13 cellular contexts compared by ENCODE assay signal in genomic region chr11:34055218-34056000, GRCh38. TPM values are rescaled to one million over a fixed set of nuclear protein-coding genes. Genes with fewer than 3 reads are reported as not detected.
DNase-seq lines count a peak whose midpoint lies in the region; ATAC-seq, FAIRE-seq and TF ChIP-seq lines count a peak whose summit lies in the region.
"Had no signal": no experiment of that assay in that cellular context is flagged by ENCODE, and none has a peak within 500 bp of the region (broad histone marks: within the 10 kb centered on the region; RNA-seq: fewer than 3 reads in every experiment).

No MANE protein-coding gene starts in this region.

- WGBS in HUES64, result 92% methylated on average over 17 of the region's 18 CpGs

- H3K36me3 ChIP-seq in CD8-positive, alpha-beta T cell (ENCODE audit: insufficient read depth, low read length), result no peaks in the 10 kb centered on the region
- peaks cover 42% of the 10 kb centered on the region for H3K36me3 ChIP-seq in HUES64 (ENCODE audit: insufficient read depth, low read length)

- peaks cover 62% of the 10 kb centered on the region for H3K4me1 ChIP-seq in CD8-positive, alpha-beta T cell (ENCODE audit: insufficient read depth, low read length)
- H3K4me1 ChIP-seq in HUES64 (ENCODE audit: insufficient read depth, low read length), result peaks cover 27% of the 10 kb centered on the region

- peaks cover 55% of the 10 kb centered on the region for H3K4me1 Mint-ChIP-seq in CD8-positive, alpha-beta T cell (ENCODE audit: low read depth)
- H3K4me1 Mint-ChIP-seq in brain (peaks cover 76% of the 10 kb centered on the region), nephron (peaks cover 43% of the 10 kb centered on the region)

- no peak overlapping the region for H3K4me3 ChIP-seq in CD8-positive, alpha-beta T cell (ENCODE audit: low read depth, low read length)
- H3K4me3 ChIP-seq in HUES64 (ENCODE audit: low read length), result peak overlapping the region; percentile 100

- ATAC-seq in CD8-positive, alpha-beta T cell, result no peak
- no peak for ATAC-seq in HG03565 (IDR thresholded peaks at IDR 0.05; ENCODE audit: unreplicated experiment)

- CTCF ChIA-PET in CD8-positive, alpha-beta T cell (lab: Charles Lee), result no interaction called here
- CTCF ChIA-PET in HEK293T (lab: Yijun Ruan, JAX), result no interaction called here

- peak overlapping the region; percentile 81 for H3K27ac Mint-ChIP-seq in CD8-positive, alpha-beta T cell
- peak overlapping the region in 1 of 5 experiments; percentile 69 for H3K27ac Mint-ChIP-seq in brain
- peak overlapping the region in 1 of 3 experiments; percentile 33 for H3K27ac Mint-ChIP-seq in nephron

- intact Hi-C loops in CD8-positive, alpha-beta T cell (cut with DNase I, micrococcal nuclease), result loop anchor here (5.0 to 10.0 kb wide), 3 partner anchors 192 to 1471 kb away; partner anchors contain the start of genes CSTF3 (in 1 of the 2) and EIF3M (in 1 of the 2)

- no peak overlapping the region for H3K9ac ChIP-seq in HUES64 (ENCODE audit: low read depth, low read length)

- H3K27ac ChIP-seq in CD8-positive, alpha-beta T cell (ENCODE audit: low read depth, low read length), result no peak overlapping the region
- no peak overlapping the region for H3K27ac ChIP-seq in HUES64 (ENCODE audit: low read depth, low read length)

- H3K9me3 Mint-ChIP-seq in CD8-positive, alpha-beta T cell, result no peaks in the 10 kb centered on the region
- H3K9me3 Mint-ChIP-seq in brain (peaks cover 0 to 5% (median 0%) of the 10 kb centered on the region in 5 experiments), nephron (no peaks in the 10 kb centered on the region)
- H3K9me3 Mint-ChIP-seq: activated CD4-positive, alpha-beta memory T cell treated with anti-CD3 and anti-CD28 coated beads for 36 hours had no signal

- no peaks in the 10 kb centered on the region for H3K27me3 ChIP-seq in CD8-positive, alpha-beta T cell (ENCODE audit: insufficient read depth, low read length)
- no peaks in the 10 kb centered on the region for H3K27me3 ChIP-seq in HUES64 (ENCODE audit: insufficient read depth, low read length)

- H3K27me3 Mint-ChIP-seq in CD8-positive, alpha-beta T cell (ENCODE audit: low read depth), result no peaks in the 10 kb centered on the region
- peaks cover 16% of the 10 kb centered on the region for H3K27me3 Mint-ChIP-seq in brain
- H3K27me3 Mint-ChIP-seq in nephron (ENCODE audit: low read depth), result no peaks in the 10 kb centered on the region
- H3K27me3 Mint-ChIP-seq: activated CD4-positive, alpha-beta memory T cell treated with anti-CD3 and anti-CD28 coated beads for 36 hours had no signal

- no peaks in the 10 kb centered on the region for H3K9me3 ChIP-seq in CD8-positive, alpha-beta T cell (ENCODE audit: low read length)
- no peaks in the 10 kb centered on the region for H3K9me3 ChIP-seq in HUES64 (ENCODE audit: insufficient read depth, low read depth, low read length)

- peaks cover 30% of the 10 kb centered on the region for H3K36me3 Mint-ChIP-seq in CD8-positive, alpha-beta T cell
- H3K36me3 Mint-ChIP-seq in brain, result peaks cover 63% of the 10 kb centered on the region
- peaks cover 44% of the 10 kb centered on the region for H3K36me3 Mint-ChIP-seq in nephron (ENCODE audit: low read depth)

- peak overlapping the region; percentile 45 for H3K4me3 Mint-ChIP-seq in CD8-positive, alpha-beta T cell
- H3K4me3 Mint-ChIP-seq in brain (peak overlapping the region; percentile 77 to 99 (median 91)), nephron (peak overlapping the region; percentile 73 to 83 (median 75))

- TF ChIP-seq CTCF in CD8-positive, alpha-beta T cell (IDR thresholded peaks at IDR 0.05), result no peak
- no peak for TF ChIP-seq CTCF in brain (conservative IDR thresholded peaks at IDR 0.05)
- TF ChIP-seq CTCF in nephron (IDR thresholded peaks at IDR 0.05; ENCODE audit: unreplicated experiment in 3 of 3), result no peak

- no peak for DNase-seq in CD8-positive, alpha-beta T cell
- no peak for DNase-seq in HEK293T (ENCODE audit: extremely low spot score)
- no peak for DNase-seq in DMS 273 treated with DMSO at 0.1 percent for 48 hours (lab: John Stamatoyannopoulos, UW)
- DNase-seq in HTR-8/SVneo (ENCODE audit: insufficient read length, low spot score), result no peak
- DNase-seq: activated CD4-positive, alpha-beta memory T cell treated with anti-CD3 and anti-CD28 coated beads for 36 hours; HCEC 1CT; NCI-H187 treated with DMSO at 0.1 percent for 48 hours; RPMI8226 had no signal

- POLR2A ChIA-PET in CD8-positive, alpha-beta T cell (lab: Charles Lee), result interaction anchor here (1.2 kb wide), 1 partner anchor 49 kb away, joined by 4 read pairs; the partner anchor contains the start of gene NAT10
- POLR2A ChIA-PET in HEK293T (lab: Yijun Ruan, JAX), result no interaction called here

- no peak for FAIRE-seq in HTR-8/SVneo (lab: Jason Lieb, UNC)
- FAIRE-seq: bronchial epithelial cell had no signal

TF ChIP-seq in HEK293T, 16 proteins besides CTCF, POLR2A, EP300 and RAD21:
- TF ChIP-seq LEF1 (IDR thresholded peaks at IDR 0.05; ENCODE audit: borderline replicate concordance) (no peak), CTBP1 (IDR thresholded peaks at IDR 0.05; ENCODE audit: borderline replicate concordance) (no peak), ELF4 (IDR thresholded peaks at IDR 0.05) (no peak), ZNF384 (IDR thresholded peaks at IDR 0.05) (no peak), HDGF (IDR thresholded peaks at IDR 0.05; ENCODE audit: borderline replicate concordance) (no peak), FOXA1 (IDR thresholded peaks at IDR 0.05) (no peak), FOXK2 (IDR thresholded peaks at IDR 0.05) (no peak), FOXM1 (IDR thresholded peaks at IDR 0.05; ENCODE audit: borderline replicate concordance) (no peak), TARDBP (IDR thresholded peaks at IDR 0.05) (no peak), ARNT (IDR thresholded peaks at IDR 0.05) (no peak), L3MBTL2 (conservative IDR thresholded peaks at IDR 0.05) (no peak), SP1 (IDR thresholded peaks at IDR 0.05) (no peak), NFRKB (IDR thresholded peaks at IDR 0.05) (no peak), BHLHE40 (IDR thresholded peaks at IDR 0.05; ENCODE audit: borderline replicate concordance) (no peak), SUZ12 (IDR thresholded peaks at IDR 0.05) (no peak), PKNOX1 (IDR thresholded peaks at IDR 0.05) (no peak)

RNA-seq across cellular contexts. Expression of gene CAPRIN1, which starts 3.9 kb away (rescaled TPM):
- total RNA-seq in CD8-positive, alpha-beta T cell, result 100 to 1,000 TPM in 1 of 2 experiments, 10 to 100 TPM in 1; 92.8 to 102 TPM
- 231 TPM for polyA plus RNA-seq in HUES64 (2013, experiment 1 of 2)
- polyA plus RNA-seq in HUES64 (2013, experiment 2 of 2), result 248 TPM
- polyA plus RNA-seq in brain (ENCODE audit: insufficient read depth, low read depth, low replicate concordance), result 135 TPM

RNA-seq across cellular contexts. Expression of gene NAT10, which starts 50.0 kb away (rescaled TPM):
- total RNA-seq in CD8-positive, alpha-beta T cell, result 10 to 100 TPM; 51.1 to 59.6 TPM
- 52.3 TPM for polyA plus RNA-seq in HUES64 (2013, experiment 1 of 2)
- polyA plus RNA-seq in HUES64 (2013, experiment 2 of 2), result 42.4 TPM
- polyA plus RNA-seq in brain (ENCODE audit: insufficient read depth, low read depth, low replicate concordance), result 17.4 TPM
